In the genomic region with DNA sequence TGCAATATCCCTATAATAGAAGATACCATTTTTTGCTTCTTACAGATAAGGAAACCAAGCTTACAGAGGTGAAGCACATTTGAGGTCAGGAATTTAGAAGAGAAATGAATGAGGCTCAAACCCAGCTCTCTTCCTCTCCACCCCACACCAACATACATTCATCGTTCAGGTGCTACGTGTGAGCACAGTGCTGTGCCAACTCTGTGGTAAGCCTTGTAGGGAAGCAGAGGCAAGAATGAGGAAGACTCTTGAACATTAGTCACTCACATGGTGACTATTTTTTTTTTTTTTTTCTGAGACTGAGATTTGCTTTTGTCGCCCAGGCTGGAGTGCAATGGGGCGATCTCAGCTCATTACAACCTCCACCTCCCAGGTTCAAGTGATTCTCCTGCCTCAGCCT, we compare ENCODE assay signal across 17 cellular contexts.
"Had no signal": no experiment of that assay in that cellular context is flagged by ENCODE, and none has a peak within 500 bp of the region (broad histone marks: within the 10 kb centered on the region; RNA-seq: fewer than 3 reads in every experiment).

No MANE protein-coding gene starts in this region.

- H3K9me3 Mint-ChIP-seq: activated naive CD4-positive, alpha-beta T cell treated with anti-CD3 and anti-CD28 coated beads, Interleukin-2, amount 50 U/mL, for 24 hours; activated T-cell treated with anti-CD3 and anti-CD28 coated beads, Interleukin-2, amount 50 U/mL, for 72 hours; effector memory CD8-positive, alpha-beta T cell; naive thymus-derived CD8-positive, alpha-beta T cell had no signal

- FAIRE-seq: kidney had no signal

- H3K27ac Mint-ChIP-seq: activated naive CD4-positive, alpha-beta T cell treated with anti-CD3 and anti-CD28 coated beads, Interleukin-2, amount 50 U/mL, for 24 hours; activated T-cell treated with anti-CD3 and anti-CD28 coated beads, Interleukin-2, amount 50 U/mL, for 72 hours; effector memory CD8-positive, alpha-beta T cell; stimulated activated effector memory CD8-positive, alpha-beta T cell treated with anti-CD3 and anti-CD28 coated beads, Interleukin-12 subunit alpha, Interleukin-12 subunit beta, amount 100 ng/mL, for 72 hours had no signal

- H3K4me1 Mint-ChIP-seq: activated naive CD4-positive, alpha-beta T cell treated with anti-CD3 and anti-CD28 coated beads, Interleukin-2, amount 50 U/mL, for 24 hours; stimulated activated effector memory CD8-positive, alpha-beta T cell treated with anti-CD3 and anti-CD28 coated beads, Interleukin-12 subunit alpha, Interleukin-12 subunit beta, amount 100 ng/mL, for 72 hours had no signal

- H3K36me3 Mint-ChIP-seq: activated naive CD4-positive, alpha-beta T cell treated with anti-CD3 and anti-CD28 coated beads, Interleukin-2, amount 50 U/mL, for 24 hours; naive thymus-derived CD8-positive, alpha-beta T cell; stimulated activated effector memory CD8-positive, alpha-beta T cell treated with anti-CD3 and anti-CD28 coated beads, Interleukin-12 subunit alpha, Interleukin-12 subunit beta, amount 100 ng/mL, for 72 hours had no signal

- H3K4me3 Mint-ChIP-seq: activated naive CD4-positive, alpha-beta T cell treated with anti-CD3 and anti-CD28 coated beads, Interleukin-2, amount 50 U/mL, for 24 hours; activated T-cell treated with anti-CD3 and anti-CD28 coated beads, Interleukin-2, amount 50 U/mL, for 72 hours; effector memory CD8-positive, alpha-beta T cell; naive thymus-derived CD8-positive, alpha-beta T cell; stimulated activated effector memory CD8-positive, alpha-beta T cell treated with anti-CD3 and anti-CD28 coated beads, Interleukin-12 subunit alpha, Interleukin-12 subunit beta, amount 100 ng/mL, for 72 hours had no signal

- ATAC-seq: activated T-cell treated with anti-CD3 and anti-CD28 coated beads, Interleukin-2, amount 50 U/mL, for 72 hours; effector memory CD8-positive, alpha-beta T cell; naive thymus-derived CD8-positive, alpha-beta T cell; stimulated activated effector memory CD8-positive, alpha-beta T cell treated with anti-CD3 and anti-CD28 coated beads, Interleukin-12 subunit alpha, Interleukin-12 subunit beta, amount 100 ng/mL, for 72 hours had no signal

- DNase-seq: activated CD4-positive, alpha-beta T cell treated with anti-CD3 and anti-CD28 coated beads, Interleukin-2, amount 50 U/mL, for 4 hours; activated effector memory CD4-positive, alpha-beta T cell treated with anti-CD3 and anti-CD28 coated beads, Interleukin-2, amount 50 U/mL, for 16 hours; activated T-cell treated with anti-CD3 and anti-CD28 coated beads, Interleukin-2, amount 50 U/mL, for 72 hours; dermis blood vessel endothelial cell; effector memory CD8-positive, alpha-beta T cell; foreskin melanocyte; kidney; left ventricle myocardium inferior; mesenchymal stem cell; naive thymus-derived CD8-positive, alpha-beta T cell; sigmoid colon; stimulated activated CD4-positive, alpha-beta T cell treated with anti-CD3 and anti-CD28 coated beads, Interleukin-4, amount 100 ng/mL, for 24 hours; SW 1271; T-helper 2 cell; WERI-Rb-1 had no signal
